ENCODE assay signal across 8 cellular contexts in genomic region chr15:69729167-69729748, GRCh38.
A peak's percentile ranks its signal among the peaks of the same experiment; 100 is the strongest.
DNase-seq lines count a peak whose midpoint lies in the region; ATAC-seq and TF ChIP-seq lines count a peak whose summit lies in the region.

No MANE protein-coding gene starts in this region.

- POLR2A ChIA-PET in BJ (lab: Charles Lee) = no interaction called here
- POLR2A ChIA-PET in activated CD4-positive, alpha-beta T cell treated with anti-CD3 and anti-CD28 coated beads for 36 hours (lab: Charles Lee) = no interaction called here

- H3K4me2 ChIP-seq in neural progenitor cell = no peak overlapping the region

- no peaks in the 10 kb centered on the region for H3F3A ChIP-seq in neural progenitor cell (ENCODE audit: low read depth)

- no peaks in the 10 kb centered on the region for H3K36me3 Mint-ChIP-seq in activated CD4-positive, alpha-beta T cell treated with anti-CD3 and anti-CD28 coated beads for 36 hours (ENCODE audit: low read depth)
- H3K36me3 Mint-ChIP-seq in neural progenitor cell = no peaks in the 10 kb centered on the region
- H3K36me3 Mint-ChIP-seq in type B pancreatic cell = no peaks in the 10 kb centered on the region

- H3K4me3 Mint-ChIP-seq in activated CD4-positive, alpha-beta T cell treated with anti-CD3 and anti-CD28 coated beads for 36 hours = no peak overlapping the region
- H3K4me3 Mint-ChIP-seq in neural progenitor cell = no peak overlapping the region
- H3K4me3 Mint-ChIP-seq in type B pancreatic cell = no peak overlapping the region

- peaks cover 12% of the 10 kb centered on the region for H3K27me3 Mint-ChIP-seq in activated CD4-positive, alpha-beta T cell treated with anti-CD3 and anti-CD28 coated beads for 36 hours
- H3K27me3 Mint-ChIP-seq in neural progenitor cell (ENCODE audit: insufficient read depth, low read depth) (peaks cover 14% of the 10 kb centered on the region), type B pancreatic cell (peaks cover 16% of the 10 kb centered on the region)

- CTCF ChIA-PET in BJ (lab: Yijun Ruan, JAX) = interaction anchor here (0.6 to 1.9 kb wide), 17 partner anchors 12 to 758 kb away, joined by 3 to 8 read pairs (median 4); partner anchors contain the start of gene TLE3
- CTCF ChIA-PET in activated CD4-positive, alpha-beta T cell treated with anti-CD3 and anti-CD28 coated beads for 36 hours (lab: Charles Lee) = interaction anchor here (0.7 to 2.4 kb wide), 15 partner anchors 9 to 337 kb away, joined by 3 to 12 read pairs (median 4); no protein-coding TSS in a partner anchor

- H3K27ac ChIP-seq in neural progenitor cell = no peak overlapping the region

- H3K4me1 Mint-ChIP-seq in activated CD4-positive, alpha-beta T cell treated with anti-CD3 and anti-CD28 coated beads for 36 hours = peaks cover 29% of the 10 kb centered on the region
- H3K4me1 Mint-ChIP-seq in neural progenitor cell (peaks cover 18% of the 10 kb centered on the region), type B pancreatic cell (ENCODE audit: unreplicated experiment) (peaks cover 19% of the 10 kb centered on the region)

- H3K27me3 ChIP-seq in BJ (ENCODE audit: control insufficient read depth, insufficient read depth, low read length) (peaks cover 7% of the 10 kb centered on the region), neural progenitor cell (no peaks in the 10 kb centered on the region)

- H3K79me2 ChIP-seq in neural progenitor cell (ENCODE audit: low read depth) = no peaks in the 10 kb centered on the region

- intact Hi-C loops in activated CD4-positive, alpha-beta T cell treated with anti-CD3 and anti-CD28 coated beads for 36 hours (cut with DNase I, micrococcal nuclease) = loop anchor here (2.0 to 10.0 kb wide), 3 partner anchors 248 to 736 kb away; no protein-coding TSS in a partner anchor
- intact Hi-C loops in lower leg skin (cut with DNase I; ENCODE audit: low total_unique reads) = no loop called here

- H3K36me3 ChIP-seq in BJ (ENCODE audit: control insufficient read depth, insufficient read depth, low read length) (no peaks in the 10 kb centered on the region), neural progenitor cell (no peaks in the 10 kb centered on the region)

- no peak overlapping the region for H3K9ac ChIP-seq in neural progenitor cell

- H3K4me3 ChIP-seq in BJ (ENCODE audit: low read depth, low read length) = no peak overlapping the region
- H3K4me3 ChIP-seq in neural progenitor cell = no peak overlapping the region
- H3K4me3 ChIP-seq in lower leg skin (ENCODE audit: low read depth, poor library complexity, severe bottlenecking) = no peak overlapping the region

- 57 to 59% methylated on average over 9 of the region's 9 CpGs for WGBS in lower leg skin, 2 donors

- no peak overlapping the region for H2AFZ ChIP-seq in neural progenitor cell (replicated peaks)

- peak; percentile 42 for ATAC-seq in activated CD4-positive, alpha-beta T cell treated with anti-CD3 and anti-CD28 coated beads for 36 hours
- ATAC-seq in GM21526 (IDR thresholded peaks at IDR 0.05; ENCODE audit: low FRiP score, unreplicated experiment) = no peak

- no peaks in the 10 kb centered on the region for H3K9me3 Mint-ChIP-seq in activated CD4-positive, alpha-beta T cell treated with anti-CD3 and anti-CD28 coated beads for 36 hours (ENCODE audit: low read depth)
- H3K9me3 Mint-ChIP-seq in neural progenitor cell (peaks cover 3% of the 10 kb centered on the region), type B pancreatic cell (no peaks in the 10 kb centered on the region)

- H3K27ac Mint-ChIP-seq in activated CD4-positive, alpha-beta T cell treated with anti-CD3 and anti-CD28 coated beads for 36 hours = peak overlapping the region; percentile 0
- H3K27ac Mint-ChIP-seq in neural progenitor cell (no peak overlapping the region), type B pancreatic cell (peak overlapping the region; percentile 19)

- no peaks in the 10 kb centered on the region for H4K20me1 ChIP-seq in neural progenitor cell (ENCODE audit: low read depth)

- no peaks in the 10 kb centered on the region for H3K4me1 ChIP-seq in neural progenitor cell

- no peak for TF ChIP-seq POLR2A in lower leg skin (IDR thresholded peaks at IDR 0.05)

- DNase-seq in BJ (ENCODE audit: low read depth) (no peak), HT-29 (ENCODE audit: low spot score) (peak; percentile 69), dermis blood vessel endothelial cell (peak; percentile 61), neural progenitor cell (ENCODE audit: low spot score) (peak; percentile 49), type B pancreatic cell (ENCODE audit: extremely low spot score, unreplicated experiment) (no peak), lower leg skin (ENCODE audit: low spot score in 2 of 2) (no peak)
- peak; percentile 87 for DNase-seq in activated CD4-positive, alpha-beta T cell treated with anti-CD3 and anti-CD28 coated beads for 36 hours

- TF ChIP-seq CTCF in BJ (IDR thresholded peaks at IDR 0.05; ENCODE audit: insufficient read depth, low read depth, low read length) (peak; percentile 77), neural progenitor cell (IDR thresholded peaks at IDR 0.05) (peak; percentile 80), type B pancreatic cell (conservative IDR thresholded peaks at IDR 0.05) (peak; percentile 85), lower leg skin (IDR thresholded peaks at IDR 0.05) (no peak)

- no peaks in the 10 kb centered on the region for H3K9me3 ChIP-seq in neural progenitor cell (ENCODE audit: low read depth)

Comparison
In these comparisons a context has a peak if more than half of its experiments do, and no peak if none do; other contexts are left out.
1. DNase-seq: peak in HT-29 (single experiment), activated CD4-positive, alpha-beta T cell treated with anti-CD3 and anti-CD28 coated beads for 36 hours (single experiment), dermis blood vessel endothelial cell (single experiment) and neural progenitor cell (single experiment); none in BJ (single experiment), type B pancreatic cell (single experiment) and lower leg skin (0 of 2).
2. CTCF ChIP-seq: peak in BJ (single experiment), neural progenitor cell (single experiment) and type B pancreatic cell (single experiment); none in lower leg skin (0 of 3).